34 cellular contexts compared by ENCODE assay signal in genomic region chr17:74402070-74402469, GRCh38. TPM values are rescaled to one million over a fixed set of nuclear protein-coding genes. Genes with fewer than 3 reads are reported as not detected.
"Had no signal": no experiment of that assay in that cellular context is flagged by ENCODE, and none has a peak within 500 bp of the region (broad histone marks: within the 10 kb centered on the region; RNA-seq: fewer than 3 reads in every experiment).

No MANE protein-coding gene starts in this region.

- H3K27ac Mint-ChIP-seq: immature natural killer cell; mesothelial cell of epicardium; nephron; neural progenitor cell; stimulated activated naive CD8-positive, alpha-beta T cell treated with anti-CD3 and anti-CD28 coated beads, Interleukin-15, Interleukin-2, amounts not matched to agents 100 ng/mL and 50 ng/mL, for 24 hours had no signal

- H3K4me1 Mint-ChIP-seq: naive B cell, nephron had no signal

- H3K36me3 Mint-ChIP-seq: immature natural killer cell, mesothelial cell of epicardium, naive B cell, neural progenitor cell had no signal

- H3K36me3 ChIP-seq: heart left ventricle, left ventricle myocardium inferior, neural progenitor cell, neutrophil, right lobe of liver, suprapubic skin, thoracic aorta, tibial artery, upper lobe of right lung had no signal

- H3K27me3 ChIP-seq: heart left ventricle, neural progenitor cell, right lobe of liver, upper lobe of right lung had no signal

- DNase-seq: heart left ventricle; hypothalamus; immature natural killer cell; left ventricle myocardium inferior; mesendoderm; naive B cell; occipital lobe; psoas muscle; right lobe of liver; stimulated activated CD4-positive, alpha-beta T cell treated with anti-CD3 and anti-CD28 coated beads, Interleukin-15, amount 100 ng/mL, for 24 hours; stimulated activated CD4-positive, alpha-beta T cell treated with anti-CD3 and anti-CD28 coated beads, Interleukin-2, amount 100 ng/mL, for 24 hours; stimulated activated CD4-positive, alpha-beta T cell treated with anti-CD3 and anti-CD28 coated beads, Interleukin-4, amount 100 ng/mL, for 1 hour; stimulated activated naive CD4-positive, alpha-beta T cell; tibial artery; trophoblast cell; upper lobe of right lung had no signal

- H3K4me3 ChIP-seq: heart left ventricle, left ventricle myocardium inferior, lung, neural progenitor cell, psoas muscle, right lobe of liver, smooth muscle cell, suprapubic skin, thoracic aorta, tibial artery, upper lobe of right lung had no signal

- FAIRE-seq: islet of Langerhans, urothelium cell line had no signal

- H3K9me3 Mint-ChIP-seq: immature natural killer cell; mesothelial cell of epicardium; nephron; neural progenitor cell; stimulated activated naive CD8-positive, alpha-beta T cell treated with anti-CD3 and anti-CD28 coated beads, Interleukin-15, Interleukin-2, amounts not matched to agents 100 ng/mL and 50 ng/mL, for 24 hours had no signal

- H3K4me3 Mint-ChIP-seq: immature natural killer cell; mesothelial cell of epicardium; naive B cell; nephron; neural progenitor cell; stimulated activated naive CD8-positive, alpha-beta T cell treated with anti-CD3 and anti-CD28 coated beads, Interleukin-15, Interleukin-2, amounts not matched to agents 100 ng/mL and 50 ng/mL, for 24 hours had no signal

RNA-seq across cellular contexts. Expression of gene GPR142, which starts 34.8 kb away (rescaled TPM):
- total RNA-seq: heart left ventricle, kidney epithelial cell, left ventricle myocardium inferior, lower leg skin, lung, mesothelial cell of epicardium, mononuclear cell, occipital lobe, osteocyte, psoas muscle, skeletal muscle tissue, smooth muscle cell, suprapubic skin, thoracic aorta, upper lobe of right lung had no signal

RNA-seq across cellular contexts. Expression of gene BTBD17, which starts 40.4 kb away (rescaled TPM):
- total RNA-seq: heart left ventricle, kidney epithelial cell, left ventricle myocardium inferior, mononuclear cell, osteocyte, posterior vena cava, psoas muscle, right lobe of liver, skeletal muscle tissue, smooth muscle cell, subcutaneous adipose tissue, suprapubic skin, thoracic aorta, upper lobe of right lung had no signal
